Comparison of ENCODE assay signal across 8 cellular contexts in genomic region chr10:80504897-80505465, GRCh38. TPM values are rescaled to one million over a fixed set of nuclear protein-coding genes. Genes with fewer than 3 reads are reported as not detected.
DNase-seq lines count a peak whose midpoint lies in the region; ATAC-seq and FAIRE-seq lines count a peak whose summit lies in the region.

No MANE protein-coding gene starts in this region.

- CTCF ChIA-PET in activated naive CD4-positive, alpha-beta T cell treated with anti-CD3 and anti-CD28 coated beads, Interleukin-2, amount 10 ng/mL, durations not matched to agents 7 days and 5 days (lab: Charles Lee) = interaction anchor here (0.6 to 21.2 kb wide), 22 partner anchors 9 to 158 kb away, joined by 3 to 986 read pairs (median 6); partner anchors contain the start of gene TSPAN14

- ATAC-seq in GM21529 (IDR thresholded peaks at IDR 0.05; ENCODE audit: unreplicated experiment) = no peak

- peaks cover 55% of the 10 kb centered on the region for H3K4me1 ChIP-seq in effector memory CD4-positive, alpha-beta T cell (ENCODE audit: control insufficient read depth, insufficient read depth, low read length, poor library complexity, severe bottlenecking)
- peaks cover 42 to 50% of the 10 kb centered on the region in 2 donors for H3K4me1 ChIP-seq in muscle layer of duodenum (ENCODE audit: control insufficient read depth in 1 of 2, insufficient read depth in 2 of 2, low read length in 2 of 2)
- no peaks in the 10 kb centered on the region for H3K4me1 ChIP-seq in Karpas-422 (ENCODE audit: low read length)

- no peak for DNase-seq in activated naive CD4-positive, alpha-beta T cell treated with anti-CD3 and anti-CD28 coated beads, Interleukin-2, amount 10 ng/mL, durations not matched to agents 7 days and 5 days
- DNase-seq in activated naive CD4-positive, alpha-beta T cell treated with Interleukin-2 at 50 U/mL for 16 hours = no peak
- no peak for DNase-seq in effector memory CD4-positive, alpha-beta T cell
- DNase-seq in urothelium cell line (ENCODE audit: low spot score) (no peak), NCI-H524 treated with DMSO at 0.1 percent for 48 hours (lab: John Stamatoyannopoulos, UW) (no peak), Karpas-422 (no peak)

- H3K27me3 Mint-ChIP-seq in activated naive CD4-positive, alpha-beta T cell treated with anti-CD3 and anti-CD28 coated beads, Interleukin-2, amount 10 ng/mL, durations not matched to agents 7 days and 5 days = no peaks in the 10 kb centered on the region

- H4K20me1 ChIP-seq in Karpas-422 (ENCODE audit: insufficient read depth, low read depth, low read length) = 0 out of 2 replicates have a peak, but pooled peaks cover 4% of the 10 kb centered on the region

- H3K9me3 Mint-ChIP-seq in activated naive CD4-positive, alpha-beta T cell treated with anti-CD3 and anti-CD28 coated beads, Interleukin-2, amount 10 ng/mL, durations not matched to agents 7 days and 5 days = no peaks in the 10 kb centered on the region

- H2AFZ ChIP-seq in Karpas-422 (ENCODE audit: low read length) = no peak overlapping the region

- no peak overlapping the region for H3K4me3 ChIP-seq in effector memory CD4-positive, alpha-beta T cell (ENCODE audit: insufficient read depth, low read depth, low read length, poor library complexity, severe bottlenecking)
- H3K4me3 ChIP-seq in muscle layer of duodenum (ENCODE audit: low read depth in 1 of 2, low read length in 2 of 2) (no peak overlapping the region), Karpas-422 (ENCODE audit: low read length) (no peak overlapping the region)

- H3K36me3 Mint-ChIP-seq in activated naive CD4-positive, alpha-beta T cell treated with anti-CD3 and anti-CD28 coated beads, Interleukin-2, amount 10 ng/mL, durations not matched to agents 7 days and 5 days = peaks cover 59% of the 10 kb centered on the region

- H3K4me3 Mint-ChIP-seq in activated naive CD4-positive, alpha-beta T cell treated with anti-CD3 and anti-CD28 coated beads, Interleukin-2, amount 10 ng/mL, durations not matched to agents 7 days and 5 days = no peak overlapping the region

- peaks cover 43% of the 10 kb centered on the region for H3K36me3 ChIP-seq in effector memory CD4-positive, alpha-beta T cell (ENCODE audit: control insufficient read depth, insufficient read depth, low read length)
- H3K36me3 ChIP-seq in muscle layer of duodenum (ENCODE audit: control insufficient read depth in 1 of 2, insufficient read depth in 2 of 2, low read length in 2 of 2) (peaks cover 8 to 12% of the 10 kb centered on the region in 2 donors), Karpas-422 (ENCODE audit: insufficient read depth, low read length) (no peaks in the 10 kb centered on the region)

- peak overlapping the region; percentile 88 for H3K27ac Mint-ChIP-seq in activated naive CD4-positive, alpha-beta T cell treated with anti-CD3 and anti-CD28 coated beads, Interleukin-2, amount 10 ng/mL, durations not matched to agents 7 days and 5 days

- no peaks in the 10 kb centered on the region for H3K27me3 ChIP-seq in effector memory CD4-positive, alpha-beta T cell (replicated peaks; ENCODE audit: control insufficient read depth, insufficient read depth, low read length, poor library complexity, severe bottlenecking)
- H3K27me3 ChIP-seq in muscle layer of duodenum (ENCODE audit: low read depth, low read length) = no peaks in the 10 kb centered on the region
- H3K27me3 ChIP-seq in Karpas-422 (ENCODE audit: low read length) = no peaks in the 10 kb centered on the region

- no peaks in the 10 kb centered on the region for H3K9me3 ChIP-seq in effector memory CD4-positive, alpha-beta T cell (ENCODE audit: control insufficient read depth, low read length)
- H3K9me3 ChIP-seq in muscle layer of duodenum (ENCODE audit: control insufficient read depth in 1 of 2, low read length in 2 of 2) (no peaks in the 10 kb centered on the region), Karpas-422 (ENCODE audit: low read length) (no peaks in the 10 kb centered on the region)

- peaks cover 76% of the 10 kb centered on the region for H3K4me1 Mint-ChIP-seq in activated naive CD4-positive, alpha-beta T cell treated with anti-CD3 and anti-CD28 coated beads, Interleukin-2, amount 10 ng/mL, durations not matched to agents 7 days and 5 days

- FAIRE-seq in urothelium cell line (lab: Jason Lieb, UNC) = peak; percentile 55

- peak overlapping the region; percentile 62 for H3K27ac ChIP-seq in effector memory CD4-positive, alpha-beta T cell (ENCODE audit: insufficient read depth, low read length, poor library complexity, severe bottlenecking)
- H3K27ac ChIP-seq in muscle layer of duodenum (ENCODE audit: low read length) = peak overlapping the region; percentile 53
- H3K27ac ChIP-seq in Karpas-422 (ENCODE audit: low read length) = no peak overlapping the region

- H3K79me2 ChIP-seq in Karpas-422 (ENCODE audit: low read length) = no peaks in the 10 kb centered on the region

- H3K4me2 ChIP-seq in Karpas-422 (ENCODE audit: low read depth, low read length, poor library complexity, severe bottlenecking) = no peak overlapping the region

- H3K9me2 ChIP-seq in Karpas-422 (replicated peaks; ENCODE audit: insufficient read depth, low read length) = no peaks in the 10 kb centered on the region

- H3K9ac ChIP-seq in Karpas-422 (ENCODE audit: low read length) = no peak overlapping the region

RNA-seq across cellular contexts. Expression of gene SH2D4B, which starts 32.7 kb away (rescaled TPM):
- 0.07 TPM in 1 of 2 replicates, not detected in the other for total RNA-seq in Karpas-422 (2014; rRNA removed; shearing (Covaris generic); ENCODE audit: low replicate concordance)

RNA-seq across cellular contexts. Expression of gene TSPAN14, which starts 50.9 kb away (rescaled TPM):
- 3.4 TPM in 2 replicates for total RNA-seq in Karpas-422 (2014; rRNA removed; shearing (Covaris generic); ENCODE audit: low replicate concordance)
